In the genomic region with DNA sequence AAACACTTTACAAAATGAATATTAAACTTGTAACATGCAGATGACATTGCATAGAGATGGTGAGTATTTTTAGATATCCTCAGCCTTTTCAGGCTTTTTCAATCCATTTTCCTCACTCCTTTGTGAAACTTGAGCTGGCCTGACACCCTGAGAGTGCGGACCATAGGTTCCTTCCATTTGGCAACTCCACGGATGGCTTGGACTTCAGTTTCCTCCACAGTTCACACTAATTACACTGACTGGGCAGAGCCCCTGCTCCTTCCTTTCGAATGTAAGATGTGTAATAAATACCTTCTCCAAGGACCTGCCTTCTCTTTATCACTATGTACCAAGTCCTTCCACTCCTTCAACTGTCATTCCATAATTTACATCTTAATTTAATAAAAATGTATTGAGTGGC, we compare ENCODE assay signal across 29 cellular contexts.
"Had no signal": no experiment of that assay in that cellular context is flagged by ENCODE, and none has a peak within 500 bp of the region (broad histone marks: within the 10 kb centered on the region; RNA-seq: fewer than 3 reads in every experiment).

No MANE protein-coding gene starts in this region.

- H3K4me1 ChIP-seq: adrenal gland, body of pancreas, gastroesophageal sphincter, lower lobe of right lung, pancreas, psoas muscle, suprapubic skin, tibial artery had no signal

- H3K36me3 Mint-ChIP-seq: immature natural killer cell, natural killer cell had no signal

- H3K4me1 Mint-ChIP-seq: immature natural killer cell, natural killer cell had no signal

- H3K4me3 ChIP-seq: adrenal gland, body of pancreas, cardiac muscle cell, gastroesophageal sphincter, lower lobe of right lung, pancreas, psoas muscle, suprapubic skin, tibial artery had no signal

- H3K9me3 ChIP-seq: adrenal gland, body of pancreas, pancreas, suprapubic skin had no signal

- H3K27ac ChIP-seq: adrenal gland, body of pancreas, cardiac muscle cell, gastroesophageal sphincter, lower lobe of right lung, pancreas, psoas muscle, suprapubic skin, tibial artery had no signal

- H3K27me3 Mint-ChIP-seq: activated CD4-positive, alpha-beta T cell treated with anti-CD3 and anti-CD28 coated beads for 36 hours; activated naive CD8-positive, alpha-beta T cell treated with anti-CD3 and anti-CD28 coated beads for 36 hours had no signal

- H3K27me3 ChIP-seq: adrenal gland, body of pancreas, cardiac muscle cell, gastroesophageal sphincter, pancreas, suprapubic skin, tibial artery had no signal

- ATAC-seq: activated CD4-positive, alpha-beta T cell treated with anti-CD3 and anti-CD28 coated beads for 36 hours; body of pancreas; effector memory CD8-positive, alpha-beta T cell; gastroesophageal sphincter; left lobe of liver; lower lobe of right lung; natural killer cell; pancreas; psoas muscle had no signal

- H3K27ac Mint-ChIP-seq: activated CD4-positive, alpha-beta T cell treated with anti-CD3 and anti-CD28 coated beads for 36 hours; activated naive CD4-positive, alpha-beta T cell treated with anti-CD3 and anti-CD28 coated beads for 36 hours; activated naive CD8-positive, alpha-beta T cell treated with anti-CD3 and anti-CD28 coated beads for 36 hours; activated T-helper 1 cell treated with anti-CD3 and anti-CD28 coated beads, Interleukin-12 subunit alpha, Interleukin-12 subunit beta, Interleukin-2, Interleukin-4 antibody, amounts not matched to agents 30 ng/mL and 10 ng/mL and 1 ng/mL, durations not matched to agents 14 hours and 24 hours and 36 hours; effector memory CD8-positive, alpha-beta T cell; immature natural killer cell; natural killer cell had no signal

- DNase-seq: activated CD4-positive, alpha-beta T cell treated with anti-CD3 and anti-CD28 coated beads for 36 hours; activated CD4-positive, CD25-positive, alpha-beta regulatory T cell; activated effector memory CD4-positive, alpha-beta T cell treated with anti-CD3 and anti-CD28 coated beads, Interleukin-2, amount 50 U/mL, for 16 hours; activated naive CD4-positive, alpha-beta T cell treated with anti-CD3 and anti-CD28 coated beads for 36 hours; activated naive CD8-positive, alpha-beta T cell treated with anti-CD3 and anti-CD28 coated beads for 36 hours; adrenal gland; aorta; body of pancreas; cerebellar nuclear complex; cortex of kidney; effector memory CD8-positive, alpha-beta T cell; hypothalamus; immature natural killer cell; kidney; lower lobe of right lung; mesenchymal stem cell; natural killer cell; nucleus accumbens; pancreas; psoas muscle; stimulated activated CD4-positive, alpha-beta T cell treated with anti-CD3 and anti-CD28 coated beads, Interleukin-15, amount 100 ng/mL, for 24 hours; stimulated activated CD4-positive, alpha-beta T cell treated with anti-CD3 and anti-CD28 coated beads, Interleukin-2, amount 100 ng/mL, for 24 hours; stimulated activated naive CD4-positive, alpha-beta T cell; tibial artery had no signal

- H3K36me3 ChIP-seq: adrenal gland, cardiac muscle cell, gastroesophageal sphincter, lower lobe of right lung, pancreas, suprapubic skin, tibial artery had no signal

- H3K4me3 Mint-ChIP-seq: activated CD4-positive, alpha-beta T cell treated with anti-CD3 and anti-CD28 coated beads for 36 hours; activated naive CD4-positive, alpha-beta T cell treated with anti-CD3 and anti-CD28 coated beads for 36 hours; activated naive CD8-positive, alpha-beta T cell treated with anti-CD3 and anti-CD28 coated beads for 36 hours; activated T-helper 1 cell treated with anti-CD3 and anti-CD28 coated beads, Interleukin-12 subunit alpha, Interleukin-12 subunit beta, Interleukin-2, Interleukin-4 antibody, amounts not matched to agents 30 ng/mL and 10 ng/mL and 1 ng/mL, durations not matched to agents 14 hours and 24 hours and 36 hours; effector memory CD8-positive, alpha-beta T cell; immature natural killer cell; natural killer cell had no signal

- H3K9me3 Mint-ChIP-seq: activated T-helper 1 cell treated with anti-CD3 and anti-CD28 coated beads, Interleukin-12 subunit alpha, Interleukin-12 subunit beta, Interleukin-2, Interleukin-4 antibody, amounts not matched to agents 30 ng/mL and 10 ng/mL and 1 ng/mL, durations not matched to agents 14 hours and 24 hours and 36 hours; effector memory CD8-positive, alpha-beta T cell; natural killer cell had no signal
